Comparison of ENCODE assay signal across 1 cellular context in genomic region chr9:38063363-38063707, GRCh38.
TF ChIP-seq lines count a peak whose summit lies in the region.

No MANE protein-coding gene starts in this region.

TF ChIP-seq in IMR-90, 13 proteins besides CTCF, POLR2A, EP300 and RAD21 (continued from another document):
- TF ChIP-seq MXI1 (IDR thresholded peaks at IDR 0.05; ENCODE audit: borderline replicate concordance, low read depth, low read length): no peak
- TF ChIP-seq NFE2L2 (IDR thresholded peaks at IDR 0.05; ENCODE audit: low read depth, low read length): no peak
- TF ChIP-seq MAZ (IDR thresholded peaks at IDR 0.05; ENCODE audit: borderline replicate concordance, low read depth, low read length): no peak
- TF ChIP-seq CEBPB (IDR thresholded peaks at IDR 0.05; ENCODE audit: low read depth, low read length): no peak
- no peak for TF ChIP-seq CHD1 (IDR thresholded peaks at IDR 0.05; ENCODE audit: low read depth, low read length)
- no peak for TF ChIP-seq FOS (IDR thresholded peaks at IDR 0.05; ENCODE audit: low read depth, low read length)
- no peak for TF ChIP-seq BHLHE40 (IDR thresholded peaks at IDR 0.05; ENCODE audit: low read depth, low read length)
